8 cellular contexts compared by ENCODE assay signal in the genomic region with DNA sequence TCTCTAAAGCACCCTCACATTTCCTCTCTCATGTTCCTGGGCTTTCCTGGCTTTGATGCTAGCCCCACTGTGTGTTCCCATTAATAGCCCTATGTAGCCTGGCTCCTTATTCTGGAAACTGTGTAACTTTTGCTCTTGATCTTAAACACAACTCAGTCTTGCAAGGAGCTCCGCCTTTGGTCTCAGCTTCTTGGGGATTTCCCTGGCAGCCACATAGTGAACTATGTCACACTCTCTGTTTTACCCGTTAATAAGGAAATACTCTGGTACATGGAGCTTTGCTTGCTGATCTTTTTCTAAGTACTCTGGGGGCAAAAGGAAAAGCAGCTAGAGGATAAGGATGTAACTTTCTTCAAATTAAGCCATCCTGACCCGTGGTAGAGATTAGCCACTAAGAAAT.
DNase-seq lines count a peak whose midpoint lies in the region; ATAC-seq lines count a peak whose summit lies in the region.

No MANE protein-coding gene starts in this region.

- intact Hi-C loops in left colon (cut with DNase I, micrococcal nuclease): no loop called here

- DNase-seq in left colon (no peak), NCI-H2029 treated with DMSO at 0.1 percent for 48 hours (lab: John Stamatoyannopoulos, UW) (no peak), islet precursor cell (no peak), DMS153 treated with DMSO at 0.1 percent for 48 hours (lab: John Stamatoyannopoulos, UW; ENCODE audit: unreplicated experiment) (no peak)

- ATAC-seq in GM18498 (IDR thresholded peaks at IDR 0.05; ENCODE audit: unreplicated experiment): peak; percentile 78
- peak; percentile 67 for ATAC-seq in GM21423 (IDR thresholded peaks at IDR 0.05; ENCODE audit: unreplicated experiment)
- ATAC-seq in HG03439 (IDR thresholded peaks at IDR 0.05; ENCODE audit: unreplicated experiment): peak; percentile 81
- ATAC-seq in left colon: peak; percentile 77
- ATAC-seq in HG03457 (IDR thresholded peaks at IDR 0.05; ENCODE audit: unreplicated experiment): no peak
